Comparison of ENCODE assay signal across 24 cellular contexts in genomic region chr1:178509608-178510007, GRCh38. TPM values are rescaled to one million over a fixed set of nuclear protein-coding genes. Genes with fewer than 3 reads are reported as not detected.
"Had no signal": no experiment of that assay in that cellular context is flagged by ENCODE, and none has a peak within 500 bp of the region (broad histone marks: within the 10 kb centered on the region; RNA-seq: fewer than 3 reads in every experiment).

No MANE protein-coding gene starts in this region.

- H3K36me3 Mint-ChIP-seq: activated naive CD8-positive, alpha-beta T cell treated with anti-CD3 and anti-CD28 coated beads for 36 hours; naive B cell had no signal

- H3K27ac Mint-ChIP-seq: activated naive CD8-positive, alpha-beta T cell treated with anti-CD3 and anti-CD28 coated beads for 36 hours; activated T-helper 1 cell treated with anti-CD3 and anti-CD28 coated beads, Interleukin-12 subunit alpha, Interleukin-12 subunit beta, Interleukin-2, Interleukin-4 antibody, amounts not matched to agents 30 ng/mL and 10 ng/mL and 1 ng/mL, durations not matched to agents 14 hours and 24 hours and 36 hours; dendritic cell treated with granulocyte-macrophage colony-stimulating factor and Interleukin-4, amounts not matched to agents 40 ng/mL and 50 ng/mL, for 4 days; stimulated activated naive CD8-positive, alpha-beta T cell treated with anti-CD3 and anti-CD28 coated beads, Interleukin-15, Interleukin-2, amounts not matched to agents 100 ng/mL and 50 ng/mL, for 24 hours had no signal

- H3K9me3 ChIP-seq: esophagus squamous epithelium, tibial nerve, vagina had no signal

- H3K4me1 Mint-ChIP-seq: activated naive CD8-positive, alpha-beta T cell treated with anti-CD3 and anti-CD28 coated beads for 36 hours had no signal

- H3K4me3 ChIP-seq: esophagus squamous epithelium, tibial nerve, vagina had no signal

- H3K36me3 ChIP-seq: esophagus squamous epithelium, tibial nerve, vagina had no signal

- H3K27me3 ChIP-seq: esophagus squamous epithelium, tibial nerve, vagina had no signal

- H3K4me1 ChIP-seq: tibial nerve had no signal

- H3K9me3 Mint-ChIP-seq: activated naive CD8-positive, alpha-beta T cell treated with anti-CD3 and anti-CD28 coated beads for 36 hours; activated T-helper 1 cell treated with anti-CD3 and anti-CD28 coated beads, Interleukin-12 subunit alpha, Interleukin-12 subunit beta, Interleukin-2, Interleukin-4 antibody, amounts not matched to agents 30 ng/mL and 10 ng/mL and 1 ng/mL, durations not matched to agents 14 hours and 24 hours and 36 hours; dendritic cell treated with granulocyte-macrophage colony-stimulating factor and Interleukin-4, amounts not matched to agents 40 ng/mL and 50 ng/mL, for 4 days; naive B cell; stimulated activated naive CD8-positive, alpha-beta T cell treated with anti-CD3 and anti-CD28 coated beads, Interleukin-15, Interleukin-2, amounts not matched to agents 100 ng/mL and 50 ng/mL, for 24 hours had no signal

- H3K4me3 Mint-ChIP-seq: activated naive CD8-positive, alpha-beta T cell treated with anti-CD3 and anti-CD28 coated beads for 36 hours; activated T-helper 1 cell treated with anti-CD3 and anti-CD28 coated beads, Interleukin-12 subunit alpha, Interleukin-12 subunit beta, Interleukin-2, Interleukin-4 antibody, amounts not matched to agents 30 ng/mL and 10 ng/mL and 1 ng/mL, durations not matched to agents 14 hours and 24 hours and 36 hours; dendritic cell treated with granulocyte-macrophage colony-stimulating factor and Interleukin-4, amounts not matched to agents 40 ng/mL and 50 ng/mL, for 4 days; naive B cell; stimulated activated naive CD8-positive, alpha-beta T cell treated with anti-CD3 and anti-CD28 coated beads, Interleukin-15, Interleukin-2, amounts not matched to agents 100 ng/mL and 50 ng/mL, for 24 hours had no signal

- FAIRE-seq: islet of Langerhans had no signal

- H3K27me3 Mint-ChIP-seq: activated naive CD8-positive, alpha-beta T cell treated with anti-CD3 and anti-CD28 coated beads for 36 hours; dendritic cell treated with granulocyte-macrophage colony-stimulating factor and Interleukin-4, amounts not matched to agents 40 ng/mL and 50 ng/mL, for 4 days; stimulated activated naive CD8-positive, alpha-beta T cell treated with anti-CD3 and anti-CD28 coated beads, Interleukin-15, Interleukin-2, amounts not matched to agents 100 ng/mL and 50 ng/mL, for 24 hours had no signal

- H3K27ac ChIP-seq: esophagus squamous epithelium, tibial nerve, vagina, VCaP had no signal

- DNase-seq: activated CD4-positive, alpha-beta T cell treated with anti-CD3 and anti-CD28 coated beads, Interleukin-2, amount 50 U/mL, for 4 hours; activated CD4-positive, CD25-positive, alpha-beta regulatory T cell treated with anti-CD3 and anti-CD28 coated beads, Interleukin-2, amount 50 U/mL, for 72 hours; activated naive CD4-positive, alpha-beta T cell; activated naive CD8-positive, alpha-beta T cell treated with anti-CD3 and anti-CD28 coated beads for 36 hours; activated T-cell treated with anti-CD3 and anti-CD28 coated beads for 4 hours; amniotic stem cell; effector memory CD4-positive, alpha-beta T cell; esophagus squamous epithelium; hippocampal formation; naive B cell; stimulated activated CD4-positive, alpha-beta T cell treated with anti-CD3 and anti-CD28 coated beads, Interleukin-2, amount 100 ng/mL, for 24 hours; T-helper 2 cell had no signal

- ATAC-seq: left lobe of liver had no signal

RNA-seq across cellular contexts. Expression of gene TEX35, which starts 3.3 kb away (rescaled TPM):
- total RNA-seq: activated naive CD8-positive, alpha-beta T cell treated with anti-CD3 and anti-CD28 coated beads for 36 hours; activated T-helper 1 cell treated with anti-CD3 and anti-CD28 coated beads, Interleukin-12 subunit alpha, Interleukin-12 subunit beta, Interleukin-2, Interleukin-4 antibody, amounts not matched to agents 30 ng/mL and 10 ng/mL and 1 ng/mL, durations not matched to agents 14 hours and 24 hours and 36 hours; chondrocyte; esophagus squamous epithelium; glomerular endothelial cell; left lobe of liver; renal cortical epithelial cell; vagina had no signal

RNA-seq across cellular contexts. Expression of gene CLEC20A, which starts 12.8 kb away (rescaled TPM):
- total RNA-seq: activated naive CD8-positive, alpha-beta T cell treated with anti-CD3 and anti-CD28 coated beads for 36 hours; activated T-helper 1 cell treated with anti-CD3 and anti-CD28 coated beads, Interleukin-12 subunit alpha, Interleukin-12 subunit beta, Interleukin-2, Interleukin-4 antibody, amounts not matched to agents 30 ng/mL and 10 ng/mL and 1 ng/mL, durations not matched to agents 14 hours and 24 hours and 36 hours; chondrocyte; esophagus squamous epithelium; fibroblast of villous mesenchyme; glomerular endothelial cell; left lobe of liver; renal cortical epithelial cell; vagina had no signal
